28 cellular contexts compared by ENCODE assay signal in the genomic region with DNA sequence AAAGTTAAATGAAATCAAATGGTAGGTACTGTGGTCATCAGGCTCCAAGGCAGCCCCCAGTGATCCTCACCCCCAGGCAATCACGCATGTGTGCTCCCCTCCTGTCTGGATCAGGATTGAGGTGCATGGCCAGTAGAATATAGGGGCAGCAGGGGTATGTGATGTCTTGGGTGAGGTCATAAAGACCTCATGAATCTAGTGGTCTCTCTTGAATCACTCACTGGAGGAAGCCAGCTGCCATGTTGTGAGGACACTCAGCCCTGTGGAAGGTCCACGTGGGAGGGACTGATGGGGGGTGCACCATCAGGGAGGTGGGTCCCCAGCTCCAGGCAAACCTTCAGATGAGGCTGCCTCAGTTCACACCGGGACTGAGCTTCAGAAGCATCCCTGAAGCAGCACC. TPM values are rescaled to one million over a fixed set of nuclear protein-coding genes. Genes with fewer than 3 reads are reported as not detected.
DNase-seq lines count a peak whose midpoint lies in the region; ATAC-seq and TF ChIP-seq lines count a peak whose summit lies in the region.
"Had no signal": no experiment of that assay in that cellular context is flagged by ENCODE, and none has a peak within 500 bp of the region (broad histone marks: within the 10 kb centered on the region; RNA-seq: fewer than 3 reads in every experiment).

No MANE protein-coding gene starts in this region.

- in situ Hi-C loops in transverse colon (cut with MboI; ENCODE audit: low pct_ligation_motif_present in 1 of 4, low pct_unique_long_range_greater_than_20kb in 1 of 4, low sequenced_read_pairs in 3 of 4): no loop called here

- no peaks in the 10 kb centered on the region for H3K27me3 ChIP-seq in naive thymus-derived CD4-positive, alpha-beta T cell (ENCODE audit: control insufficient read depth in 2 of 2, insufficient read depth in 2 of 2, low read length in 2 of 2)
- H3K27me3 ChIP-seq in transverse colon: peaks cover 49% of the 10 kb centered on the region
- H3K27me3 ChIP-seq: body of pancreas, SJCRH30 had no signal

- TF ChIP-seq EP300 in transverse colon (IDR thresholded peaks at IDR 0.05; ENCODE audit: low read depth): no peak

- H3K27me3 Mint-ChIP-seq in naive thymus-derived CD4-positive, alpha-beta T cell: peaks cover 0 to 11% (median 0%) of the 10 kb centered on the region in 5 donors

- DNase-seq in activated effector memory CD4-positive, alpha-beta T cell treated with anti-CD3 and anti-CD28 coated beads, Interleukin-2, amount 50 U/mL, for 16 hours: peak; percentile 61
- DNase-seq in activated effector memory CD4-positive, alpha-beta T cell treated with Interleukin-2 at 50 U/mL for 16 hours: no peak
- peak; percentile 59 to 61 for DNase-seq in activated T-cell treated with anti-CD3 and anti-CD28 coated beads, Interleukin-2, amount 50 U/mL, for 48 hours
- no peak for DNase-seq in naive thymus-derived CD4-positive, alpha-beta T cell
- DNase-seq in transverse colon (peak; percentile 2), DMS 273 treated with DMSO at 0.1 percent for 48 hours (lab: John Stamatoyannopoulos, UW) (no peak)
- no peak for DNase-seq in stimulated activated CD4-positive, alpha-beta T cell treated with anti-CD3 and anti-CD28 coated beads, Interleukin-12 subunit alpha, Interleukin-12 subunit beta, amount 100 ng/mL, for 4 hours
- DNase-seq: ACHN; body of pancreas; Calu3; erythroblast; kidney glomerular epithelial cell; lower lobe of right lung; NCI-H1092; NCI-H187 treated with DMSO at 0.1 percent for 48 hours; NCI-H526 treated with DMSO at 0.1 percent for 48 hours; SJCRH30; stimulated activated CD4-positive, alpha-beta T cell treated with anti-CD3 and anti-CD28 coated beads, Interleukin-2, amount 100 ng/mL, for 24 hours; uterus had no signal

- CTCF ChIA-PET in naive thymus-derived CD4-positive, alpha-beta T cell (lab: Charles Lee): no interaction called here

- no peak overlapping the region for H3K27ac ChIP-seq in naive thymus-derived CD4-positive, alpha-beta T cell (ENCODE audit: low read depth, low read length)
- no peak overlapping the region for H3K27ac ChIP-seq in transverse colon
- H3K27ac ChIP-seq: body of pancreas, lower lobe of right lung, SJCRH30, uterus had no signal

- peaks cover 0 to 3% (median 0%) of the 10 kb centered on the region in 11 donors for H3K9me3 Mint-ChIP-seq in naive thymus-derived CD4-positive, alpha-beta T cell

- peaks cover 0 to 27% (median 14%) of the 10 kb centered on the region in 7 donors for H3K4me1 Mint-ChIP-seq in naive thymus-derived CD4-positive, alpha-beta T cell

- intact Hi-C loops in naive thymus-derived CD4-positive, alpha-beta T cell (cut with micrococcal nuclease): no loop called here
- intact Hi-C loops in transverse colon (cut with DNase I; ENCODE audit: low total_unique reads): no loop called here

- peaks cover 15 to 39% of the 10 kb centered on the region in 2 donors for H3K4me1 ChIP-seq in naive thymus-derived CD4-positive, alpha-beta T cell (ENCODE audit: control insufficient read depth in 2 of 2, insufficient read depth in 2 of 2, low read length in 2 of 2)
- peaks cover 0 to 9% (median 6%) of the 10 kb centered on the region in 4 donors for H3K4me1 ChIP-seq in transverse colon
- H3K4me1 ChIP-seq: HAP-1, SJCRH30 had no signal

- peak; percentile 13 for ATAC-seq in naive thymus-derived CD4-positive, alpha-beta T cell
- no peak for ATAC-seq in HG03469 (IDR thresholded peaks at IDR 0.05; ENCODE audit: unreplicated experiment)
- ATAC-seq: body of pancreas, lower lobe of right lung had no signal

- peak overlapping the region in 4 of 10 donors; percentile 5 to 54 (median 41) for H3K4me3 Mint-ChIP-seq in naive thymus-derived CD4-positive, alpha-beta T cell

- no peaks in the 10 kb centered on the region for H3K36me3 ChIP-seq in naive thymus-derived CD4-positive, alpha-beta T cell (ENCODE audit: control insufficient read depth in 2 of 3, insufficient read depth in 3 of 3, low read length in 3 of 3)
- H3K36me3 ChIP-seq in transverse colon: no peaks in the 10 kb centered on the region
- H3K36me3 ChIP-seq: HAP-1, lower lobe of right lung, SJCRH30, uterus had no signal

- TF ChIP-seq POLR2A in transverse colon (IDR thresholded peaks at IDR 0.05): no peak

- H3K4me3 ChIP-seq in naive thymus-derived CD4-positive, alpha-beta T cell (ENCODE audit: low read length): no peak overlapping the region
- H3K4me3 ChIP-seq in transverse colon: no peak overlapping the region
- H3K4me3 ChIP-seq: body of pancreas, HAP-1, lower lobe of right lung, SJCRH30, skin epidermis, uterus had no signal

- WGBS in transverse colon (ENCODE audit: low coverage in 1 of 2), 2 donors: 66 to 80% methylated on average over 1 to 3 of the region's 3 CpGs

- POLR2A ChIA-PET in naive thymus-derived CD4-positive, alpha-beta T cell (lab: Charles Lee): no interaction called here

- peaks cover 0 to 2% (median 0%) of the 10 kb centered on the region in 5 donors for H3K36me3 Mint-ChIP-seq in naive thymus-derived CD4-positive, alpha-beta T cell

- H3K27ac Mint-ChIP-seq in naive thymus-derived CD4-positive, alpha-beta T cell: peak overlapping the region in 4 of 9 donors; percentile 3 to 69 (median 45)
- H3K27ac Mint-ChIP-seq: progenitor cell of endocrine pancreas had no signal

- TF ChIP-seq CTCF in transverse colon (IDR thresholded peaks at IDR 0.05): no peak

- no peaks in the 10 kb centered on the region for H3K9me3 ChIP-seq in naive thymus-derived CD4-positive, alpha-beta T cell (ENCODE audit: control insufficient read depth in 2 of 3, low read length in 3 of 3)
- H3K9me3 ChIP-seq in transverse colon: no peaks in the 10 kb centered on the region
- H3K9me3 ChIP-seq: body of pancreas, lower lobe of right lung, SJCRH30, uterus had no signal

RNA-seq across cellular contexts. Expression of a gene that starts 6.8 kb away (rescaled TPM):
- not detected for total RNA-seq in naive thymus-derived CD4-positive, alpha-beta T cell
- polyA plus RNA-seq in naive thymus-derived CD4-positive, alpha-beta T cell: not detected
- total RNA-seq in transverse colon: 1 to 10 TPM in 2 of 4 donors, under 1 TPM in 2; 0.32 to 2.2 (median 1.3) TPM
- total RNA-seq: body of pancreas, Calu3, Daoy, fibroblast of villous mesenchyme, SJCRH30 had no signal
- polyA plus RNA-seq: BJ had no signal

RNA-seq across cellular contexts. Expression of a gene that starts 38.8 kb away (rescaled TPM):
- not detected for total RNA-seq in naive thymus-derived CD4-positive, alpha-beta T cell
- polyA plus RNA-seq in naive thymus-derived CD4-positive, alpha-beta T cell: not detected
- not detected for total RNA-seq in transverse colon
- total RNA-seq: body of pancreas, Calu3, Daoy, fibroblast of villous mesenchyme, lower lobe of right lung, mucosa of gallbladder, progenitor cell of endocrine pancreas, SJCRH30, temporal lobe, uterus had no signal
- polyA plus RNA-seq: BJ had no signal

RNA-seq across cellular contexts. Expression of a gene that starts 58.7 kb away (rescaled TPM):
- total RNA-seq in naive thymus-derived CD4-positive, alpha-beta T cell: 100 to 1,000 TPM in 2 of 5 experiments, 10 to 100 TPM in 3; 44.4 to 164 (median 78.3) TPM
- polyA plus RNA-seq in naive thymus-derived CD4-positive, alpha-beta T cell: 10 to 100 TPM; 21.3 to 38.8 TPM
- total RNA-seq in transverse colon: 100 to 1,000 TPM; 115 to 290 (median 147) TPM

Comparison
In these comparisons a context has a peak if more than half of its experiments do, and no peak if none do; other contexts are left out.
1. DNase-seq: peak in activated effector memory CD4-positive, alpha-beta T cell treated with anti-CD3 and anti-CD28 coated beads, Interleukin-2, amount 50 U/mL, for 16 hours (single experiment), activated T-cell treated with anti-CD3 and anti-CD28 coated beads, Interleukin-2, amount 50 U/mL, for 48 hours (2 of 2) and transverse colon (single experiment); none in activated effector memory CD4-positive, alpha-beta T cell treated with Interleukin-2 at 50 U/mL for 16 hours (single experiment), naive thymus-derived CD4-positive, alpha-beta T cell (0 of 9), stimulated activated CD4-positive, alpha-beta T cell treated with anti-CD3 and anti-CD28 coated beads, Interleukin-12 subunit alpha, Interleukin-12 subunit beta, amount 100 ng/mL, for 4 hours (single experiment) and DMS 273 treated with DMSO at 0.1 percent for 48 hours (single experiment).